In genomic region chr15:60412026-60412425, GRCh38 we compare ENCODE assay signal across 1 cellular context.
TF ChIP-seq lines count a peak whose summit lies in the region.

No MANE protein-coding gene starts in this region.

TF ChIP-seq in GM23338, 12 proteins besides CTCF, POLR2A, EP300 and RAD21 (continued from another document):
- TF ChIP-seq, protein P1, sequence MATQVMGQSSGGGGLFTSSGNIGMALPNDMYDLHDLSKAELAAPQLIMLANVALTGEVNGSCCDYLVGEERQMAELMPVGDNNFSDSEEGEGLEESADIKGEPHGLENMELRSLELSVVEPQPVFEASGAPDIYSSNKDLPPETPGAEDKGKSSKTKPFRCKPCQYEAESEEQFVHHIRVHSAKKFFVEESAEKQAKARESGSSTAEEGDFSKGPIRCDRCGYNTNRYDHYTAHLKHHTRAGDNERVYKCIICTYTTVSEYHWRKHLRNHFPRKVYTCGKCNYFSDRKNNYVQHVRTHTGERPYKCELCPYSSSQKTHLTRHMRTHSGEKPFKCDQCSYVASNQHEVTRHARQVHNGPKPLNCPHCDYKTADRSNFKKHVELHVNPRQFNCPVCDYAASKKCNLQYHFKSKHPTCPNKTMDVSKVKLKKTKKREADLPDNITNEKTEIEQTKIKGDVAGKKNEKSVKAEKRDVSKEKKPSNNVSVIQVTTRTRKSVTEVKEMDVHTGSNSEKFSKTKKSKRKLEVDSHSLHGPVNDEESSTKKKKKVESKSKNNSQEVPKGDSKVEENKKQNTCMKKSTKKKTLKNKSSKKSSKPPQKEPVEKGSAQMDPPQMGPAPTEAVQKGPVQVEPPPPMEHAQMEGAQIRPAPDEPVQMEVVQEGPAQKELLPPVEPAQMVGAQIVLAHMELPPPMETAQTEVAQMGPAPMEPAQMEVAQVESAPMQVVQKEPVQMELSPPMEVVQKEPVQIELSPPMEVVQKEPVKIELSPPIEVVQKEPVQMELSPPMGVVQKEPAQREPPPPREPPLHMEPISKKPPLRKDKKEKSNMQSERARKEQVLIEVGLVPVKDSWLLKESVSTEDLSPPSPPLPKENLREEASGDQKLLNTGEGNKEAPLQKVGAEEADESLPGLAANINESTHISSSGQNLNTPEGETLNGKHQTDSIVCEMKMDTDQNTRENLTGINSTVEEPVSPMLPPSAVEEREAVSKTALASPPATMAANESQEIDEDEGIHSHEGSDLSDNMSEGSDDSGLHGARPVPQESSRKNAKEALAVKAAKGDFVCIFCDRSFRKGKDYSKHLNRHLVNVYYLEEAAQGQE (IDR thresholded peaks at IDR 0.05; ENCODE audit: unreplicated experiment), result no peak
- no peak for TF ChIP-seq STAT1 (IDR thresholded peaks at IDR 0.05; ENCODE audit: unreplicated experiment)
- TF ChIP-seq JUNB (IDR thresholded peaks at IDR 0.05; ENCODE audit: unreplicated experiment), result no peak
- no peak for TF ChIP-seq NANOG (IDR thresholded peaks at IDR 0.05; ENCODE audit: borderline replicate concordance)
- TF ChIP-seq ZNF114 (CRISPR knock-in tag; IDR thresholded peaks at IDR 0.05), result no peak
- TF ChIP-seq CREB1 (CRISPR knock-in tag; IDR thresholded peaks at IDR 0.05; ENCODE audit: low read depth), result no peak
- TF ChIP-seq EZH2 (IDR thresholded peaks at IDR 0.05; ENCODE audit: low read depth, unreplicated experiment), result no peak
- no peak for TF ChIP-seq POLR2AphosphoS5 (IDR thresholded peaks at IDR 0.05; ENCODE audit: low read depth)
